ENCODE assay signal across 1 cellular context in genomic region chr11:287821-288327, GRCh38.
TF ChIP-seq lines count a peak whose summit lies in the region.

No MANE protein-coding gene starts in this region.

TF ChIP-seq in IMR-90, 13 proteins besides CTCF, POLR2A, EP300 and RAD21:
- TF ChIP-seq FOS (IDR thresholded peaks at IDR 0.05; ENCODE audit: low read depth, low read length) (no peak), CEBPB (IDR thresholded peaks at IDR 0.05; ENCODE audit: low read depth, low read length) (no peak), BHLHE40 (IDR thresholded peaks at IDR 0.05; ENCODE audit: low read depth, low read length) (no peak), ELK1 (IDR thresholded peaks at IDR 0.05; ENCODE audit: borderline replicate concordance, low read depth, low read length) (no peak), NFE2L2 (IDR thresholded peaks at IDR 0.05; ENCODE audit: low read depth, low read length) (no peak)
